In the genomic region with DNA sequence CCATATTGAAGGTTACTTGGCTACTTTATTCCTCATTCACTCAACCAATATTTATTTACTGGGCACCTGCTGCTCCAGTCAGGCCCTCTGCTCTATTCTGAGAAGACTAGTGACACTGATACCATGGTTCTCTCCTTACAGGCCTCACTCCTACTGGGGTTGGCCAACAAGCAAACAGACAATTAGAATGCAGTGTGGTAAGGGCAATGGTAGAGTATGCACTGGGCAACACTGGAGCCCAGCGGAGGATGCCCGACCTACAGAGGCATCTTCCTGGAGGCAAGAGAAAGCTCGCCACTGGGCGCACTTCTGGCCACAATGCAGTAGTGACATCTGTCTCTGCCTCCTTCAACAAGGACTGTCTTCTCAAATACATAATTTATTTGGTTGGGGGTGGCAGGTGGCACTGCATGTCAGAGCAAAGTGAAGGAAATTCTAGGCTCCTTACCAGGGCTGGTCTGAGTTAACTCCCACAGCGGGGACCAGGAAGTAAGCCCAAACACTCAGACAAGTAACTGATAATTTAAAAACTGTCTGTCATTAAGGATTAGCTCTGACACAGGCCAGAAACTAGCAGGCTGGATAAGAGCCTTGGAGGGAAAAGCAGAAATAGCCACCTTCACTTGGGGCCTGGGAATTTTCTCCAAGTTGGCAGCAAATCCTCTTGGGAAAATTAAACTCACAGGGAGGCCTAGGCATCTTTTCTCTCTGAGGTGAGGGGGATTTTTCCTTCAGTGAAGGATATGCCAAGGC, we compare ENCODE assay signal across 25 cellular contexts.
"Had no signal": no experiment of that assay in that cellular context is flagged by ENCODE, and none has a peak within 500 bp of the region (broad histone marks: within the 10 kb centered on the region; RNA-seq: fewer than 3 reads in every experiment).

No MANE protein-coding gene starts in this region.

- H3K36me3 Mint-ChIP-seq: activated naive CD8-positive, alpha-beta T cell; natural killer cell treated with Interleukin-12 subunit alpha and Interleukin-12 subunit beta and Interleukin-15 and Interleukin-18, amount 100 ng/mL, for 72 hours had no signal

- DNase-seq: activated B cell treated with CpG ODN at 0.5 μM for 24 hours; activated CD4-positive, alpha-beta T cell treated with anti-CD3 and anti-CD28 coated beads for 4 hours; activated CD4-positive, alpha-beta T cell treated with anti-CD3 and anti-CD28 coated beads, Interleukin-2, amount 50 U/mL, for 48 hours; activated CD8-positive, alpha-beta memory T cell treated with anti-CD3 and anti-CD28 coated beads, Interleukin-2, amount 50 U/mL, for 48 hours; activated naive CD4-positive, alpha-beta T cell; activated T-cell treated with anti-CD3 and anti-CD28 coated beads, Interleukin-2, amount 50 U/mL, for 4 hours; adrenal gland; cerebellar nuclear complex; effector CD4-positive, alpha-beta T cell; foreskin keratinocyte; left ventricle myocardium superior; mammary epithelial cell; midbrain; ovary; right cardiac atrium; stimulated activated CD4-positive, alpha-beta T cell treated with anti-CD3 and anti-CD28 coated beads, Interleukin-1b, Interleukin-23, amount 100 ng/mL, for 48 hours; substantia nigra; T1000; tibial artery had no signal

- H3K27me3 Mint-ChIP-seq: activated B cell treated with CpG ODN at 0.5 μM for 24 hours; activated naive CD8-positive, alpha-beta T cell; stimulated activated naive CD8-positive, alpha-beta T cell treated with anti-CD3 and anti-CD28 coated beads, Interleukin-15, Interleukin-2, amounts not matched to agents 100 ng/mL and 50 ng/mL, for 24 hours had no signal

- FAIRE-seq: endometrium had no signal

- H3K9me3 Mint-ChIP-seq: activated B cell treated with CpG ODN at 0.5 μM for 24 hours; activated T-cell treated with anti-CD3 and anti-CD28 coated beads, Interleukin-2, amount 50 U/mL, for 4 hours; activated T-helper 2 cell treated with anti-CD3 and anti-CD28 coated beads, Interferon-gamma antibody, Interleukin-2, Interleukin-4, amounts not matched to agents 10 μg/mL and 5 μg/mL and 100 μg/mL, durations not matched to agents 14 hours and 24 hours and 36 hours; natural killer cell treated with Interleukin-12 subunit alpha and Interleukin-12 subunit beta and Interleukin-15 and Interleukin-18, amount 100 ng/mL, for 72 hours; stimulated activated naive CD8-positive, alpha-beta T cell treated with anti-CD3 and anti-CD28 coated beads, Interleukin-15, Interleukin-2, amounts not matched to agents 100 ng/mL and 50 ng/mL, for 24 hours; T-helper 1 cell treated with Interleukin-12 subunit alpha and Interleukin-12 subunit beta and Interleukin-4 antibody, amounts not matched to agents 30 μg/mL and 1 μg/mL, for 36 hours had no signal

- H3K27ac Mint-ChIP-seq: activated B cell treated with CpG ODN at 0.5 μM for 24 hours; activated naive CD8-positive, alpha-beta T cell; activated T-helper 2 cell treated with anti-CD3 and anti-CD28 coated beads, Interferon-gamma antibody, Interleukin-2, Interleukin-4, amounts not matched to agents 10 μg/mL and 5 μg/mL and 100 μg/mL, durations not matched to agents 14 hours and 24 hours and 36 hours; natural killer cell treated with Interleukin-12 subunit alpha and Interleukin-12 subunit beta and Interleukin-15 and Interleukin-18, amount 100 ng/mL, for 72 hours; stimulated activated naive CD8-positive, alpha-beta T cell treated with anti-CD3 and anti-CD28 coated beads, Interleukin-15, Interleukin-2, amounts not matched to agents 100 ng/mL and 50 ng/mL, for 24 hours; T-helper 1 cell treated with Interleukin-12 subunit alpha and Interleukin-12 subunit beta and Interleukin-4 antibody, amounts not matched to agents 30 μg/mL and 1 μg/mL, for 36 hours had no signal

- ATAC-seq: activated T-cell treated with anti-CD3 and anti-CD28 coated beads, Interleukin-2, amount 50 U/mL, for 4 hours; foreskin keratinocyte; left ventricle myocardium superior; right cardiac atrium had no signal

- H3K4me3 Mint-ChIP-seq: activated B cell treated with CpG ODN at 0.5 μM for 24 hours; activated naive CD8-positive, alpha-beta T cell; activated T-cell treated with anti-CD3 and anti-CD28 coated beads, Interleukin-2, amount 50 U/mL, for 4 hours; natural killer cell treated with Interleukin-12 subunit alpha and Interleukin-12 subunit beta and Interleukin-15 and Interleukin-18, amount 100 ng/mL, for 72 hours; stimulated activated naive CD8-positive, alpha-beta T cell treated with anti-CD3 and anti-CD28 coated beads, Interleukin-15, Interleukin-2, amounts not matched to agents 100 ng/mL and 50 ng/mL, for 24 hours; T-helper 1 cell treated with Interleukin-12 subunit alpha and Interleukin-12 subunit beta and Interleukin-4 antibody, amounts not matched to agents 30 μg/mL and 1 μg/mL, for 36 hours had no signal

- H3K4me1 Mint-ChIP-seq: activated B cell treated with CpG ODN at 0.5 μM for 24 hours had no signal
